In the genomic region with DNA sequence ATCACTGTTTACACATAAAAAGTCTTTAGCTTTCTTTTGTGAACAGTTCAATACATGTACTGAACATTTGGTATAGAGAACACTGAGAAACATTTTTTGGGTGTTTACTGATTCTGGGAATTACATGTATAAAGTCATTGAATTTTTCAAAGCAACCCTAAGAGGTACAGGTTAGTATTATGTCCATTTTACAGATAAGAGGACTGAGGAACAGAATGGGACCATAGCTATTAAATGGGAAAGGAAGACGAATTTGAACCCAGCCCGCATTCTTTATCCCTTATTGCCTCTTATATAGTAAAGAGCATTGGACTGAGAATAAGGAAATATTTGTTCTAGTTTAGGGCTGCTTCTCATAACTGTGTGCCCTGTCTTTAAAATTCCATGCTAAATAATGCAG, we compare ENCODE assay signal across 8 cellular contexts. TPM values are rescaled to one million over a fixed set of nuclear protein-coding genes. Genes with fewer than 3 reads are reported as not detected.
DNase-seq lines count a peak whose midpoint lies in the region; ATAC-seq, FAIRE-seq and TF ChIP-seq lines count a peak whose summit lies in the region.

No MANE protein-coding gene starts in this region.

- TF ChIP-seq EP300 in GM12878 (IDR thresholded peaks at IDR 0.05; ENCODE audit: borderline replicate concordance in 1 of 2, control insufficient read depth in 1 of 2, low read depth in 2 of 2, low read length in 2 of 2) = no peak

- POLR2A ChIA-PET in A673 (lab: Charles Lee; ENCODE audit: low non-redundant PET) (no interaction called here), GM12878 (lab: Charles Lee) (interaction anchor here (1.1 to 1.8 kb wide), 6 partner anchors 9 to 274 kb away, joined by 3 to 11 read pairs (median 4); a partner anchor contains a TSS)

- intact Hi-C loops in A673 (cut with micrococcal nuclease; ENCODE audit: unreplicated experiment) (no loop called here), GM12878 (cut with micrococcal nuclease; ENCODE audit: unreplicated experiment) (loop anchor here (2.0 kb wide), 1 partner anchor 34 kb away; a partner anchor contains a TSS)

- H3K79me1 ChIP-seq in mesendoderm (ENCODE audit: low read length) = no peaks in the 10 kb centered on the region

- CTCF ChIA-PET in A673 (lab: Charles Lee) (interaction anchor here (1.3 kb wide), 1 partner anchor 70 kb away, joined by 7 read pairs; no protein-coding TSS in a partner anchor), GM12878 (lab: Yijun Ruan, JAX) (interaction anchor here (0.6 to 1.5 kb wide), 5 partner anchors 9 to 305 kb away, joined by 3 to 6 read pairs (median 3); no protein-coding TSS in a partner anchor)

- H2BK120ac ChIP-seq in mesendoderm (ENCODE audit: low read depth, low read length) = no peak overlapping the region

- FAIRE-seq in GM12878 (lab: Jason Lieb, UNC) = no peak

- SMC1A ChIA-PET in GM12878 (lab: Charles Lee; ENCODE audit: uncharacterized antibody, unreplicated experiment) = interaction anchor here (1.0 to 2.5 kb wide), 4 partner anchors 9 to 33 kb away, joined by 4 to 10 read pairs (median 6); a partner anchor contains a TSS

- peak overlapping the region; percentile 30; the same call in 1 of the 2 replicates for H2AFZ ChIP-seq in GM12878 (ENCODE audit: control insufficient read depth, low read depth, low read length)

- RAD21 ChIA-PET in GM12878 (lab: Charles Lee; ENCODE audit: unreplicated experiment) = no interaction called here

- TF ChIP-seq CTCF in A673 (conservative IDR thresholded peaks at IDR 0.05; ENCODE audit: low read depth, low read length) = no peak
- no peak for TF ChIP-seq CTCF in HFF-Myc (IDR thresholded peaks at IDR 0.05; ENCODE audit: low read depth, low read length, missing control alignments)
- no peak for TF ChIP-seq CTCF in GM12878 (IDR thresholded peaks at IDR 0.05 in 2 of 3, conservative IDR thresholded peaks at IDR 0.05 in 1 of 3; ENCODE audit: control insufficient read depth in 2 of 3, extremely low read depth in 1 of 3, insufficient read depth in 1 of 3, low read depth in 3 of 3, low read length in 3 of 3)

- no peak for TF ChIP-seq POLR2A in GM12878 (IDR thresholded peaks at IDR 0.05; ENCODE audit: low read depth, low read length)

- peak overlapping the region; percentile 76 for H3K4me3 ChIP-seq in A673 (ENCODE audit: low read depth, low read length, poor library complexity, severe bottlenecking)
- peak overlapping the region; percentile 95 for H3K4me3 ChIP-seq in HFF-Myc (replicated peaks; ENCODE audit: low read depth, low read length)
- H3K4me3 ChIP-seq in GM12878 = peak overlapping the region; percentile 82
- peak overlapping the region; percentile 98 to 100 for H3K4me3 ChIP-seq in muscle layer of duodenum (ENCODE audit: low read depth in 1 of 2, low read length in 2 of 2)
- H3K4me3 ChIP-seq in mesendoderm (ENCODE audit: low read length) = no peak overlapping the region

- no peak for TF ChIP-seq RAD21 in GM12878 (IDR thresholded peaks at IDR 0.05; ENCODE audit: insufficient read depth, low read depth, low read length)

- no peak overlapping the region for H4K8ac ChIP-seq in mesendoderm (ENCODE audit: low read depth, low read length)

- no peak overlapping the region for H4K5ac ChIP-seq in mesendoderm (ENCODE audit: low read length)

- H3K4me2 ChIP-seq in GM12878 (ENCODE audit: control insufficient read depth, insufficient read depth) (no peak overlapping the region), mesendoderm (ENCODE audit: low read length) (no peak overlapping the region)

- H3K4ac ChIP-seq in mesendoderm (ENCODE audit: low read depth, low read length) = no peak overlapping the region

- H3K23ac ChIP-seq in mesendoderm (ENCODE audit: low read length) = no peak overlapping the region

- H3K36me3 ChIP-seq in A673 (ENCODE audit: insufficient read depth, low read length, poor library complexity, severe bottlenecking) (peaks cover 31% of the 10 kb centered on the region), GM12878 (ENCODE audit: control insufficient read depth in 2 of 2, insufficient read depth in 2 of 2, low read length in 1 of 2) (peaks cover 0 to 4% of the 10 kb centered on the region in 2 experiments), muscle layer of duodenum (ENCODE audit: control insufficient read depth in 1 of 2, insufficient read depth in 2 of 2, low read length in 2 of 2) (peaks cover 4 to 9% of the 10 kb centered on the region in 2 donors), mesendoderm (ENCODE audit: control insufficient read depth, insufficient read depth, low read length) (no peaks in the 10 kb centered on the region)

- H2BK15ac ChIP-seq in mesendoderm (replicated peaks; ENCODE audit: low read depth) = no peak overlapping the region

- peaks cover 25% of the 10 kb centered on the region for H3K4me1 ChIP-seq in A673 (ENCODE audit: insufficient read depth, low read length, poor library complexity, severe bottlenecking)
- H3K4me1 ChIP-seq in GM12878 (ENCODE audit: control insufficient read depth, insufficient read depth, low read length) = peaks cover 5% of the 10 kb centered on the region
- peaks cover 18 to 33% of the 10 kb centered on the region in 2 donors for H3K4me1 ChIP-seq in muscle layer of duodenum (ENCODE audit: control insufficient read depth in 1 of 2, insufficient read depth in 2 of 2, low read length in 2 of 2)
- H3K4me1 ChIP-seq in mesendoderm (ENCODE audit: control insufficient read depth, low read depth, low read length) = peaks cover 8% of the 10 kb centered on the region

- DNase-seq in A673 (ENCODE audit: low spot score) = no peak
- no peak for DNase-seq in HFF-Myc (ENCODE audit: extremely low read depth, low read depth)
- no peak for DNase-seq in GM12878 (ENCODE audit: low read depth, low spot score)
- no peak for DNase-seq in ACHN
- no peak for DNase-seq in mesendoderm

- H3K9ac ChIP-seq in GM12878 (ENCODE audit: control insufficient read depth, insufficient read depth, low read length) (no peak overlapping the region), mesendoderm (ENCODE audit: low read length) (no peak overlapping the region)

- H3K79me2 ChIP-seq in GM12878 (ENCODE audit: control insufficient read depth, insufficient read depth, low read length) (peaks cover 41% of the 10 kb centered on the region), mesendoderm (ENCODE audit: control insufficient read depth, insufficient read depth, low read length) (peaks cover 36% of the 10 kb centered on the region)

- H3K27ac ChIP-seq in A673 (ENCODE audit: low read depth, low read length, poor library complexity, severe bottlenecking) = no peak overlapping the region
- H3K27ac ChIP-seq in GM12878 (ENCODE audit: control insufficient read depth, insufficient read depth) = no peak overlapping the region
- H3K27ac ChIP-seq in muscle layer of duodenum (ENCODE audit: low read length) = no peak overlapping the region
- H3K27ac ChIP-seq in mesendoderm (ENCODE audit: low read depth, low read length) = no peak overlapping the region

- H2BK5ac ChIP-seq in mesendoderm (ENCODE audit: low read length) = no peak overlapping the region

- H2AK5ac ChIP-seq in mesendoderm (ENCODE audit: low read length) = no peak overlapping the region

- WGBS in GM12878 (ENCODE audit: insufficient coverage, insufficient replicate concordance, low lambda C conversion rate, missing lambda C conversion rate) = 66% methylated on average over 2 of the region's 2 CpGs
- WGBS in mesendoderm (ENCODE audit: extremely low coverage, insufficient coverage, low lambda C conversion rate) = no CpG with 5 or more reads among the region's 2 CpGs

- no peak overlapping the region for H3K18ac ChIP-seq in mesendoderm (ENCODE audit: low read length)

- ATAC-seq in GM12878 (no peak), GM19351 (IDR thresholded peaks at IDR 0.05; ENCODE audit: unreplicated experiment) (no peak), HG03354 (IDR thresholded peaks at IDR 0.05; ENCODE audit: poor library complexity, severe bottlenecking, unreplicated experiment) (no peak)

- H3K9me3 ChIP-seq in A673 (ENCODE audit: low read depth, low read length, poor library complexity, severe bottlenecking) (no peaks in the 10 kb centered on the region), GM12878 (replicated peaks; ENCODE audit: control insufficient read depth, insufficient read depth, low read length) (no peaks in the 10 kb centered on the region), muscle layer of duodenum (ENCODE audit: control insufficient read depth in 1 of 2, low read length in 2 of 2) (no peaks in the 10 kb centered on the region)

- no peak overlapping the region for H3K56ac ChIP-seq in mesendoderm (ENCODE audit: low read length)

- H4K20me1 ChIP-seq in GM12878 (ENCODE audit: control insufficient read depth, insufficient read depth) = no peaks in the 10 kb centered on the region

- in situ Hi-C loops in GM12878 (cut with MboI) = no loop called here
- in situ Hi-C loops in ACHN (cut with HindIII; ENCODE audit: low pct_ligation_motif_present, low pct_unique_long_range_greater_than_20kb, low sequenced_read_pairs) = no loop called here

- H3K27me3 ChIP-seq in A673 (replicated peaks; ENCODE audit: insufficient read depth, low read depth, low read length, poor library complexity) (no peaks in the 10 kb centered on the region), GM12878 (replicated peaks in 1 of 2; ENCODE audit: control insufficient read depth in 2 of 2, insufficient read depth in 2 of 2, low read length in 1 of 2) (no peaks in the 10 kb centered on the region), muscle layer of duodenum (ENCODE audit: low read depth, low read length) (no peaks in the 10 kb centered on the region), mesendoderm (ENCODE audit: insufficient read depth, low read length, poor library complexity) (no peaks in the 10 kb centered on the region)

- no TSS peak for BruUV-seq in A673 (replicated peaks; lab: Mats Ljungman, UMichigan)
- BruUV-seq in GM12878 (replicated peaks; lab: Mats Ljungman, UMichigan) = no TSS peak

RNA-seq across cellular contexts. Expression of a gene that starts 0.9 kb away (rescaled TPM):
- total RNA-seq in A673 (2021) (46.9 and 51.4 TPM in 2 replicates), GM12878 (2014; rRNA removed) (43.0 and 46.7 TPM in 2 replicates), GM12878 (2014; rRNA removed; fragmentation: Illumina TruSeq; extraction: Trizol) (38.7 and 39.8 TPM in 2 replicates), GM12878 (2021) (28.1 and 28.6 TPM in 2 replicates)
- 129 and 134 TPM in 2 replicates for total RNA-seq in GM12878 (2013; cell fraction: nucleolus; rRNA removed)
- 42.7 TPM for polyA plus RNA-seq in GM12878 (2011; ENCODE audit: low read depth)
- polyA plus RNA-seq in GM12878 (2011; rRNA removed) (52.9 and 54.3 TPM in 2 replicates), GM12878 (2014; fragmentation: Illumina TruSeq; extraction: Trizol) (33.7 and 35.3 TPM in 2 replicates), GM12878 (2014; fragmentation: Nextera tagmentation; extraction: Ambion mirVana) (10 to 100 TPM; 39.0 to 54.8 TPM), GM12878 (2014; rRNA removed) (32.1 and 33.7 TPM in 2 replicates), GM12878 (2016; fragmentation: Nextera tagmentation; extraction: Ambion mirVana) (10 to 100 TPM; 42.1 to 42.3 TPM)
- polyA plus RNA-seq in GM12878 (2011; cell fraction: cytosol; rRNA removed) = 50.8 and 56.2 TPM in 2 replicates
- 53.0 and 66.8 TPM in 2 replicates for polyA plus RNA-seq in GM12878 (2011; cell fraction: nucleus; rRNA removed)
- polyA plus RNA-seq in GM12878 (2012) = 20.8 and 26.6 TPM in 2 replicates
- 72.3 and 73.2 TPM in 2 replicates for polyA minus RNA-seq in GM12878 (2011; rRNA and poly(A)+ RNA removed)
- 19.9 and 30.7 TPM in 2 replicates for polyA minus RNA-seq in GM12878 (2011; cell fraction: cytosol; rRNA and poly(A)+ RNA removed)
- 72.9 and 105 TPM in 2 replicates for polyA minus RNA-seq in GM12878 (2011; cell fraction: nucleus; rRNA and poly(A)+ RNA removed)
- polyA plus RNA-seq in mesendoderm (2013, experiment 1 of 2) = 29.5 TPM
- 30.2 TPM for polyA plus RNA-seq in mesendoderm (2013, experiment 2 of 2)

RNA-seq across cellular contexts. Expression of a gene that starts 33.6 kb away (rescaled TPM):
- total RNA-seq in A673 (2021) (51.0 and 51.8 TPM in 2 replicates), GM12878 (2014; rRNA removed) (22.8 and 25.1 TPM in 2 replicates), GM12878 (2014; rRNA removed; fragmentation: Illumina TruSeq; extraction: Trizol) (28.8 and 29.1 TPM in 2 replicates), GM12878 (2021) (36.2 and 37.3 TPM in 2 replicates)
- total RNA-seq in GM12878 (2013; cell fraction: nucleolus; rRNA removed) = 79.2 and 93.9 TPM in 2 replicates
- polyA plus RNA-seq in GM12878 (2011; ENCODE audit: low read depth) = 11.4 TPM
- polyA plus RNA-seq in GM12878 (2011; rRNA removed) (29.1 and 34.2 TPM in 2 replicates), GM12878 (2014; fragmentation: Illumina TruSeq; extraction: Trizol) (23.5 and 26.5 TPM in 2 replicates), GM12878 (2014; fragmentation: Nextera tagmentation; extraction: Ambion mirVana) (1 to 10 TPM; 6.3 to 6.5 TPM), GM12878 (2014; rRNA removed) (13.3 and 17.3 TPM in 2 replicates), GM12878 (2016; fragmentation: Nextera tagmentation; extraction: Ambion mirVana) (10 to 100 TPM in 1 of 2 experiments, 1 to 10 TPM in 1; 9.4 to 10.7 TPM)
- 16.2 and 19.7 TPM in 2 replicates for polyA plus RNA-seq in GM12878 (2011; cell fraction: cytosol; rRNA removed)
- polyA plus RNA-seq in GM12878 (2011; cell fraction: nucleus; rRNA removed) = 28.7 and 30.4 TPM in 2 replicates
- polyA plus RNA-seq in GM12878 (2012) = 12.2 and 14.3 TPM in 2 replicates
- polyA minus RNA-seq in GM12878 (2011; rRNA and poly(A)+ RNA removed) = 93.7 and 161 TPM in 2 replicates
- 21.2 and 23.1 TPM in 2 replicates for polyA minus RNA-seq in GM12878 (2011; cell fraction: cytosol; rRNA and poly(A)+ RNA removed)
- 29.5 and 29.8 TPM in 2 replicates for polyA minus RNA-seq in GM12878 (2011; cell fraction: nucleus; rRNA and poly(A)+ RNA removed)
- 16.8 TPM for polyA plus RNA-seq in mesendoderm (2013, experiment 1 of 2)
- 15.6 TPM for polyA plus RNA-seq in mesendoderm (2013, experiment 2 of 2)
